ENCODE assay signal across 8 cellular contexts in genomic region chr14:76760331-76761197, GRCh38. TPM values are rescaled to one million over a fixed set of nuclear protein-coding genes. Genes with fewer than 3 reads are reported as not detected.
DNase-seq lines count a peak whose midpoint lies in the region; ATAC-seq and TF ChIP-seq lines count a peak whose summit lies in the region.

No MANE protein-coding gene starts in this region.

- peak overlapping the region; percentile 70 for H3K4me3 ChIP-seq in choroid plexus epithelial cell (ENCODE audit: low read depth, low read length)
- H3K4me3 ChIP-seq in transverse colon = peak overlapping the region; percentile 50 to 89 (median 65)

- H3K4me1 ChIP-seq in transverse colon = peaks cover 0 to 26% (median 18%) of the 10 kb centered on the region in 4 donors

- no peak for DNase-seq in activated CD4-positive, alpha-beta T cell treated with anti-CD3 and anti-CD28 coated beads, Interleukin-2, amount 10 ng/mL, durations not matched to agents 7 days and 5 days
- DNase-seq in activated CD4-positive, alpha-beta T cell treated with anti-CD3 and anti-CD28 coated beads for 48 hours = no peak
- DNase-seq in choroid plexus epithelial cell (ENCODE audit: low read depth) (no peak), memory B cell (ENCODE audit: low spot score in 2 of 2) (peak in 1 of 2 donors; percentile 9), transverse colon (no peak), activated gamma-delta T cell treated with Interleukin-2 at 50 U/mL for 16 hours (no peak)
- DNase-seq in activated effector memory CD4-positive, alpha-beta T cell treated with anti-CD3 and anti-CD28 coated beads, Interleukin-2, amount 50 U/mL, for 16 hours = no peak

- intact Hi-C loops in transverse colon (cut with DNase I; ENCODE audit: low total_unique reads) = no loop called here

- in situ Hi-C loops in transverse colon (cut with MboI; ENCODE audit: low pct_ligation_motif_present in 1 of 4, low pct_unique_long_range_greater_than_20kb in 1 of 4, low sequenced_read_pairs in 3 of 4) = no loop called here

- H3K4me1 Mint-ChIP-seq in activated CD4-positive, alpha-beta T cell treated with anti-CD3 and anti-CD28 coated beads, Interleukin-2, amount 10 ng/mL, durations not matched to agents 7 days and 5 days = peaks cover 17% of the 10 kb centered on the region
- H3K4me1 Mint-ChIP-seq in memory B cell = peaks cover 4% of the 10 kb centered on the region

- no peak for TF ChIP-seq POLR2A in transverse colon (IDR thresholded peaks at IDR 0.05)

- peaks cover 56% of the 10 kb centered on the region for H3K27me3 Mint-ChIP-seq in activated CD4-positive, alpha-beta T cell treated with anti-CD3 and anti-CD28 coated beads, Interleukin-2, amount 10 ng/mL, durations not matched to agents 7 days and 5 days
- peaks cover 33% of the 10 kb centered on the region for H3K27me3 Mint-ChIP-seq in memory B cell

- no peak overlapping the region for H3K27ac Mint-ChIP-seq in activated CD4-positive, alpha-beta T cell treated with anti-CD3 and anti-CD28 coated beads, Interleukin-2, amount 10 ng/mL, durations not matched to agents 7 days and 5 days
- no peak overlapping the region for H3K27ac Mint-ChIP-seq in memory B cell

- TF ChIP-seq CTCF in choroid plexus epithelial cell (conservative IDR thresholded peaks at IDR 0.05; ENCODE audit: low read depth, low read length) (no peak), transverse colon (IDR thresholded peaks at IDR 0.05) (no peak)

- TF ChIP-seq EP300 in transverse colon (IDR thresholded peaks at IDR 0.05; ENCODE audit: low read depth) = no peak

- H3K36me3 ChIP-seq in transverse colon = no peaks in the 10 kb centered on the region

- no peaks in the 10 kb centered on the region for H3K9me3 ChIP-seq in transverse colon

- CTCF ChIA-PET in activated CD4-positive, alpha-beta T cell treated with anti-CD3 and anti-CD28 coated beads, Interleukin-2, amount 10 ng/mL, durations not matched to agents 7 days and 5 days (lab: Charles Lee) = interaction anchor here (1.0 to 1.2 kb wide), 2 partner anchors 7 to 11 kb away, joined by 3 read pairs; no protein-coding TSS in a partner anchor

- peak overlapping the region; percentile 71 to 83 (median 78) for H3K27ac ChIP-seq in transverse colon

- no peaks in the 10 kb centered on the region for H3K9me3 Mint-ChIP-seq in activated CD4-positive, alpha-beta T cell treated with anti-CD3 and anti-CD28 coated beads, Interleukin-2, amount 10 ng/mL, durations not matched to agents 7 days and 5 days
- H3K9me3 Mint-ChIP-seq in memory B cell = no peaks in the 10 kb centered on the region

- WGBS in transverse colon (ENCODE audit: low coverage in 1 of 2), 2 donors = 44% methylated on average over 28 of the region's 29 CpGs; no CpG with 5 or more reads in 1 of the 2 donors

- peaks cover 29% of the 10 kb centered on the region for H3K27me3 ChIP-seq in transverse colon

- H3K36me3 Mint-ChIP-seq in activated CD4-positive, alpha-beta T cell treated with anti-CD3 and anti-CD28 coated beads, Interleukin-2, amount 10 ng/mL, durations not matched to agents 7 days and 5 days (ENCODE audit: low read depth) = no peaks in the 10 kb centered on the region
- H3K36me3 Mint-ChIP-seq in memory B cell = no peaks in the 10 kb centered on the region

- peak overlapping the region; percentile 64 for H3K4me3 Mint-ChIP-seq in activated CD4-positive, alpha-beta T cell treated with anti-CD3 and anti-CD28 coated beads, Interleukin-2, amount 10 ng/mL, durations not matched to agents 7 days and 5 days
- H3K4me3 Mint-ChIP-seq in memory B cell = peak overlapping the region; percentile 73

- POLR2A ChIA-PET in activated CD4-positive, alpha-beta T cell treated with anti-CD3 and anti-CD28 coated beads, Interleukin-2, amount 10 ng/mL, durations not matched to agents 7 days and 5 days (lab: Charles Lee) = interaction anchor here (0.8 kb wide), 1 partner anchor 7 kb away, joined by 3 read pairs; no protein-coding TSS in a partner anchor

- ATAC-seq in memory B cell (ENCODE audit: low read depth) (no peak), GM18858 (IDR thresholded peaks at IDR 0.05; ENCODE audit: unreplicated experiment) (no peak)

RNA-seq across cellular contexts. Expression of gene VASH1, which starts 0.7 kb away (rescaled TPM):
- total RNA-seq in activated CD4-positive, alpha-beta T cell treated with anti-CD3 and anti-CD28 coated beads, Interleukin-2, amount 10 ng/mL, durations not matched to agents 7 days and 5 days = 1 to 10 TPM; 2.1 TPM
- 1 to 10 TPM; 1.9 to 7.5 (median 3.6) TPM for total RNA-seq in transverse colon

RNA-seq across cellular contexts. Expression of gene ANGEL1, which starts 52.1 kb away (rescaled TPM):
- 10 to 100 TPM; 13.7 TPM for total RNA-seq in activated CD4-positive, alpha-beta T cell treated with anti-CD3 and anti-CD28 coated beads, Interleukin-2, amount 10 ng/mL, durations not matched to agents 7 days and 5 days
- total RNA-seq in transverse colon = 10 to 100 TPM in 2 of 4 donors, 1 to 10 TPM in 2; 8.9 to 17.5 (median 10.0) TPM
